In the genomic region with DNA sequence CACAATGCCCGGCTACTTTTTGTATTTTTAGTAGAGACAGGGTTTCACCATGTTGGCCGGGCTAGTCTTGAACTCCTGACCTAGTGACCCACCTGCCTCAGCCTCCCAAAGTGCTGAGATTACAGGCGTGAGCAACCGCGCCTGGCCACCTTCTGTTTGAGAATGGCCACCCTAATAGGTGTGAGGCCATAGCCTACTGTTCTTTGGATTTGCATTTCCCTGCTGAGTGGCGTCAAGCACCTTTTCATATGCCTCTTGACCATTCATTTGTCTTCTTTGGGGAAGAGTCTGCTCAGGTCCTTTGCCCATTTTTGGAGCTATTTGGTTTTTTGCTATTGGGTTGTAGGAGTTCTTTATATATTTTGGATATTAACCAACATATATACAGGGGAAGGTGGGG, we compare ENCODE assay signal across 21 cellular contexts.
"Had no signal": no experiment of that assay in that cellular context is flagged by ENCODE, and none has a peak within 500 bp of the region (broad histone marks: within the 10 kb centered on the region; RNA-seq: fewer than 3 reads in every experiment).

No MANE protein-coding gene starts in this region.

- DNase-seq: activated CD4-positive, alpha-beta T cell treated with anti-CD3 and anti-CD28 coated beads for 36 hours; activated CD4-positive, alpha-beta T cell treated with anti-CD3 and anti-CD28 coated beads, Interleukin-2, amount 50 U/mL, for 48 hours; activated naive CD8-positive, alpha-beta T cell treated with anti-CD3 and anti-CD28 coated beads, Interleukin-2, amount 10 ng/mL, durations not matched to agents 7 days and 5 days; activated T-cell treated with anti-CD3 and anti-CD28 coated beads for 4 hours; amygdala; dermis blood vessel endothelial cell; effector memory CD8-positive, alpha-beta T cell; islet precursor cell; left colon; nephron progenitor cell; nucleus accumbens; retina; spleen; stimulated activated CD4-positive, alpha-beta T cell treated with anti-CD3 and anti-CD28 coated beads, Interleukin-4, amount 100 ng/mL, for 4 hours; testis; upper lobe of left lung; WERI-Rb-1 had no signal

- H3K4me3 Mint-ChIP-seq: activated CD4-positive, alpha-beta T cell treated with anti-CD3 and anti-CD28 coated beads for 36 hours; activated naive CD8-positive, alpha-beta T cell treated with anti-CD3 and anti-CD28 coated beads, Interleukin-2, amount 10 ng/mL, durations not matched to agents 7 days and 5 days; effector memory CD8-positive, alpha-beta T cell; mesothelial cell of epicardium; nephron progenitor cell; stimulated activated memory B cell treated with anti-CD40 and anti-IgM and Interleukin-4, amounts not matched to agents 10 μg/mL and 1 μg/mL and 100 μg/mL, for 72 hours had no signal

- H3K27me3 ChIP-seq: cardiac muscle cell, testis, upper lobe of left lung had no signal

- H3K9me3 Mint-ChIP-seq: activated naive CD8-positive, alpha-beta T cell treated with anti-CD3 and anti-CD28 coated beads, Interleukin-2, amount 10 ng/mL, durations not matched to agents 7 days and 5 days; effector memory CD8-positive, alpha-beta T cell; mesothelial cell of epicardium; nephron progenitor cell; stimulated activated memory B cell treated with anti-CD40 and anti-IgM and Interleukin-4, amounts not matched to agents 10 μg/mL and 1 μg/mL and 100 μg/mL, for 72 hours had no signal

- H3K27ac ChIP-seq: cardiac muscle cell, testis, upper lobe of left lung, WERI-Rb-1 had no signal

- H3K4me3 ChIP-seq: cardiac muscle cell, lung, spleen, testis, upper lobe of left lung had no signal

- H3K9me3 ChIP-seq: spleen, testis, upper lobe of left lung had no signal

- ATAC-seq: activated CD4-positive, alpha-beta T cell treated with anti-CD3 and anti-CD28 coated beads for 36 hours; effector memory CD8-positive, alpha-beta T cell; left colon; stimulated activated memory B cell treated with anti-CD40 and anti-IgM and Interleukin-4, amounts not matched to agents 10 μg/mL and 1 μg/mL and 100 μg/mL, for 72 hours had no signal

- H3K27ac Mint-ChIP-seq: activated CD4-positive, alpha-beta T cell treated with anti-CD3 and anti-CD28 coated beads for 36 hours; activated naive CD8-positive, alpha-beta T cell treated with anti-CD3 and anti-CD28 coated beads, Interleukin-2, amount 10 ng/mL, durations not matched to agents 7 days and 5 days; effector memory CD8-positive, alpha-beta T cell; mesothelial cell of epicardium; stimulated activated memory B cell treated with anti-CD40 and anti-IgM and Interleukin-4, amounts not matched to agents 10 μg/mL and 1 μg/mL and 100 μg/mL, for 72 hours had no signal

- H3K27me3 Mint-ChIP-seq: activated naive CD8-positive, alpha-beta T cell treated with anti-CD3 and anti-CD28 coated beads, Interleukin-2, amount 10 ng/mL, durations not matched to agents 7 days and 5 days; stimulated activated memory B cell treated with anti-CD40 and anti-IgM and Interleukin-4, amounts not matched to agents 10 μg/mL and 1 μg/mL and 100 μg/mL, for 72 hours had no signal

- H3K36me3 ChIP-seq: cardiac muscle cell, spleen, upper lobe of left lung, WERI-Rb-1 had no signal

- H3K4me1 ChIP-seq: upper lobe of left lung had no signal

- H3K36me3 Mint-ChIP-seq: activated naive CD8-positive, alpha-beta T cell treated with anti-CD3 and anti-CD28 coated beads, Interleukin-2, amount 10 ng/mL, durations not matched to agents 7 days and 5 days; mesothelial cell of epicardium; stimulated activated memory B cell treated with anti-CD40 and anti-IgM and Interleukin-4, amounts not matched to agents 10 μg/mL and 1 μg/mL and 100 μg/mL, for 72 hours had no signal
